Comparison of ENCODE assay signal across 32 cellular contexts in genomic region chr7:35702541-35702940, GRCh38.
"Had no signal": no experiment of that assay in that cellular context is flagged by ENCODE, and none has a peak within 500 bp of the region (broad histone marks: within the 10 kb centered on the region; RNA-seq: fewer than 3 reads in every experiment).

No MANE protein-coding gene starts in this region.

- H3K4me1 ChIP-seq: ascending aorta, heart left ventricle, lower lobe of right lung, neural progenitor cell, parathyroid adenoma, psoas muscle, transverse colon had no signal

- H3K9me3 ChIP-seq: ascending aorta, heart left ventricle, lower lobe of right lung, psoas muscle, spleen, transverse colon had no signal

- H3K27ac ChIP-seq: ascending aorta, coronary artery, dorsolateral prefrontal cortex, heart left ventricle, lower lobe of right lung, neural progenitor cell, parathyroid adenoma, psoas muscle, spleen, transverse colon, WERI-Rb-1 had no signal

- H3K79me2 ChIP-seq: parathyroid adenoma had no signal

- H3K9ac ChIP-seq: neural progenitor cell, parathyroid adenoma had no signal

- H3K36me3 ChIP-seq: ascending aorta, heart left ventricle, lower lobe of right lung, neural progenitor cell, spleen, transverse colon, WERI-Rb-1 had no signal

- FAIRE-seq: urothelium cell line had no signal

- H3K4me3 ChIP-seq: ascending aorta, coronary artery, dorsolateral prefrontal cortex, heart left ventricle, lower lobe of right lung, neural progenitor cell, psoas muscle, spleen, transverse colon had no signal

- H2AFZ ChIP-seq: neural progenitor cell, parathyroid adenoma had no signal

- DNase-seq: activated CD4-positive, alpha-beta memory T cell treated with anti-CD3 and anti-CD28 coated beads for 36 hours; activated CD4-positive, alpha-beta T cell treated with anti-CD3 and anti-CD28 coated beads for 48 hours; activated CD8-positive, alpha-beta memory T cell treated with anti-CD3 and anti-CD28 coated beads, Interleukin-2, amount 50 U/mL, for 48 hours; activated gamma-delta T cell; activated naive CD4-positive, alpha-beta T cell treated with anti-CD3 and anti-CD28 coated beads, Interleukin-2, amount 10 ng/mL, durations not matched to agents 7 days and 5 days; activated naive CD8-positive, alpha-beta T cell treated with anti-CD3 and anti-CD28 coated beads, Interleukin-2, amount 10 ng/mL, durations not matched to agents 7 days and 5 days; activated T-cell treated with anti-CD3 and anti-CD28 coated beads, Interleukin-2, amount 50 U/mL, for 24 hours; dorsolateral prefrontal cortex; effector memory CD8-positive, alpha-beta T cell; heart left ventricle; hypothalamus; immature natural killer cell; kidney glomerular epithelial cell; lower lobe of right lung; mesenchymal stem cell; natural killer cell; occipital lobe; psoas muscle; right cardiac atrium; spleen; stimulated activated CD4-positive, alpha-beta T cell treated with anti-CD3 and anti-CD28 coated beads, Interleukin-2, amount 100 ng/mL, for 48 hours; stimulated activated naive CD4-positive, alpha-beta T cell treated with Interleukin-2 at 50 U/mL for 16 hours; T1000; transverse colon; WERI-Rb-1 had no signal

- H3K4me2 ChIP-seq: neural progenitor cell had no signal

- ATAC-seq: activated CD4-positive, CD25-positive, alpha-beta regulatory T cell treated with anti-CD3 and anti-CD28 coated beads, Interleukin-2, amount 50 U/mL, for 24 hours; effector memory CD8-positive, alpha-beta T cell; heart left ventricle; left lobe of liver; lower lobe of right lung; natural killer cell; psoas muscle; right cardiac atrium had no signal

- H3K27me3 ChIP-seq: ascending aorta, dorsolateral prefrontal cortex, heart left ventricle, neural progenitor cell, spleen, transverse colon had no signal
